Comparison of ENCODE assay signal across 10 cellular contexts in the genomic region with DNA sequence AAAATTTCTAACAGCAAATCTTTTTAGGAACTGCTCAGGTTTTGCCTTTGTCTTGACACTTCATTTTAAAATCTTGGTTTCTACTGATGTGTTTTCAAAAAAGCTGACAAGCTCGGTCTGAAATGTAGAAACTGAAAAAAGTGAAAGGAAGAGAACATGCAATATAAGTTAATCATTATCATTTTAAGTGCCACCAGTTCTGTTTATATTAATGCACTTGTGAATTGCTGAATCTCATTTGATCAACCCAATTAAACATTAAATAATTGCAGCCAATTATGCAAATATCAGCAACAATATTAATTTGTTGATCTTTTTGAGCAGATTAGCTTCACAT.
DNase-seq lines count a peak whose midpoint lies in the region; ATAC-seq, FAIRE-seq and TF ChIP-seq lines count a peak whose summit lies in the region.
"Had no signal": no experiment of that assay in that cellular context is flagged by ENCODE, and none has a peak within 500 bp of the region (broad histone marks: within the 10 kb centered on the region; RNA-seq: fewer than 3 reads in every experiment).

No MANE protein-coding gene starts in this region.

- FAIRE-seq in H54 (lab: Jason Lieb, UNC): no peak

- no peak for DNase-seq in natural killer cell treated with Interleukin-12 subunit alpha and Interleukin-12 subunit beta and Interleukin-15 and Interleukin-18, amount 100 ng/mL, for 72 hours (ENCODE audit: low spot score)
- DNase-seq in GM03348 (ENCODE audit: low spot score) (no peak), EL (no peak), H54 (ENCODE audit: insufficient read length, low spot score) (no peak)
- DNase-seq: activated CD4-positive, alpha-beta T cell treated with anti-CD3 and anti-CD28 coated beads, Interleukin-2, amount 50 U/mL, for 48 hours; endodermal cell; NCI-H2171 had no signal

- H3K27me3 Mint-ChIP-seq in IgD-negative memory B cell: no peaks in the 10 kb centered on the region
- H3K27me3 Mint-ChIP-seq in natural killer cell treated with Interleukin-12 subunit alpha and Interleukin-12 subunit beta and Interleukin-15 and Interleukin-18, amount 100 ng/mL, for 72 hours: no peaks in the 10 kb centered on the region

- TF ChIP-seq POLR2A in H54 (IDR thresholded peaks at IDR 0.05; ENCODE audit: low read depth, low read length): no peak

- H3K4me1 Mint-ChIP-seq in IgD-negative memory B cell: peaks cover 23 to 32% (median 30%) of the 10 kb centered on the region in 3 donors
- H3K4me1 Mint-ChIP-seq in natural killer cell treated with Interleukin-12 subunit alpha and Interleukin-12 subunit beta and Interleukin-15 and Interleukin-18, amount 100 ng/mL, for 72 hours (ENCODE audit: low read depth in 2 of 2): peaks cover 6 to 21% of the 10 kb centered on the region in 2 donors

- H3K9me3 Mint-ChIP-seq in IgD-negative memory B cell: no peaks in the 10 kb centered on the region
- H3K9me3 Mint-ChIP-seq in natural killer cell treated with Interleukin-12 subunit alpha and Interleukin-12 subunit beta and Interleukin-15 and Interleukin-18, amount 100 ng/mL, for 72 hours: no peaks in the 10 kb centered on the region
- H3K9me3 Mint-ChIP-seq: endodermal cell had no signal

- ATAC-seq in GM18870 (IDR thresholded peaks at IDR 0.05; ENCODE audit: unreplicated experiment) (peak; percentile 26), HG02588 (IDR thresholded peaks at IDR 0.05; ENCODE audit: unreplicated experiment) (peak; percentile 38)
- ATAC-seq in natural killer cell treated with Interleukin-12 subunit alpha and Interleukin-12 subunit beta and Interleukin-15 and Interleukin-18, amount 100 ng/mL, for 72 hours: no peak

- peak overlapping the region; percentile 51 to 93 (median 84) for H3K4me3 Mint-ChIP-seq in IgD-negative memory B cell
- peak overlapping the region; percentile 83 for H3K4me3 Mint-ChIP-seq in natural killer cell treated with Interleukin-12 subunit alpha and Interleukin-12 subunit beta and Interleukin-15 and Interleukin-18, amount 100 ng/mL, for 72 hours
- H3K4me3 Mint-ChIP-seq: endodermal cell had no signal

- H3K27ac Mint-ChIP-seq in IgD-negative memory B cell: peak overlapping the region; percentile 52 to 90 (median 54)
- H3K27ac Mint-ChIP-seq in natural killer cell treated with Interleukin-12 subunit alpha and Interleukin-12 subunit beta and Interleukin-15 and Interleukin-18, amount 100 ng/mL, for 72 hours: peak overlapping the region; percentile 59 to 77
- H3K27ac Mint-ChIP-seq: endodermal cell had no signal

- H3K36me3 Mint-ChIP-seq in IgD-negative memory B cell: peaks cover 3% of the 10 kb centered on the region
- peaks cover 7% of the 10 kb centered on the region for H3K36me3 Mint-ChIP-seq in natural killer cell treated with Interleukin-12 subunit alpha and Interleukin-12 subunit beta and Interleukin-15 and Interleukin-18, amount 100 ng/mL, for 72 hours

Comparison
In these comparisons a context has a peak if more than half of its experiments do, and no peak if none do; other contexts are left out.
1. ATAC-seq: peak in GM18870 (single experiment) and HG02588 (single experiment); none in natural killer cell treated with Interleukin-12 subunit alpha and Interleukin-12 subunit beta and Interleukin-15 and Interleukin-18, amount 100 ng/mL, for 72 hours (0 of 2).